ENCODE assay signal across 23 cellular contexts in genomic region chr1:233448290-233448689, GRCh38.
DNase-seq lines count a peak whose midpoint lies in the region; ATAC-seq, FAIRE-seq and TF ChIP-seq lines count a peak whose summit lies in the region.
"Had no signal": no experiment of that assay in that cellular context is flagged by ENCODE, and none has a peak within 500 bp of the region (broad histone marks: within the 10 kb centered on the region; RNA-seq: fewer than 3 reads in every experiment).

No MANE protein-coding gene starts in this region.

- TF ChIP-seq EP300 in K562 (IDR thresholded peaks at IDR 0.05; ENCODE audit: low read length): no peak

- no peaks in the 10 kb centered on the region for H3K27me3 ChIP-seq in K562 (ENCODE audit: control insufficient read depth in 2 of 2, insufficient read depth in 2 of 2, low read length in 2 of 2)
- H3K27me3 ChIP-seq: sigmoid colon, SJSA1 had no signal

- BruUV-seq in K562 (replicated peaks; lab: Mats Ljungman, UMichigan): no TSS peak

- no peaks in the 10 kb centered on the region for H3K79me2 ChIP-seq in K562 (ENCODE audit: control insufficient read depth, insufficient read depth, low read length)
- H3K79me2 ChIP-seq: parathyroid adenoma had no signal

- TF ChIP-seq CTCF in K562 (IDR thresholded peaks at IDR 0.05 in 2 of 3, conservative IDR thresholded peaks at IDR 0.05 in 1 of 3; ENCODE audit: insufficient read depth in 2 of 3, low read depth in 1 of 3, low read length in 3 of 3): no peak

- intact Hi-C loops in K562 (cut with micrococcal nuclease): no loop called here

- WGBS in K562 (ENCODE audit: insufficient coverage, low coverage, missing lambda C conversion rate): 6% methylated on average over 4 of the region's 4 CpGs

- ATAC-seq in K562: peak; percentile 61; the same call in 2 of the 3 replicates
- no peak for ATAC-seq in GM18519 (IDR thresholded peaks at IDR 0.05; ENCODE audit: low FRiP score, unreplicated experiment)
- ATAC-seq in HG03378 (IDR thresholded peaks at IDR 0.05; ENCODE audit: unreplicated experiment): no peak
- ATAC-seq: heart right ventricle; natural killer cell treated with Interleukin-12 subunit alpha and Interleukin-12 subunit beta and Interleukin-15 and Interleukin-18, amount 100 ng/mL, for 72 hours; Panc1 had no signal

- H3K36me3 ChIP-seq in K562 (ENCODE audit: control insufficient read depth, insufficient read depth, low read length): no peaks in the 10 kb centered on the region
- H3K36me3 ChIP-seq: heart right ventricle, sigmoid colon, SJSA1, WERI-Rb-1 had no signal

- H3K4me3 ChIP-seq in K562: no peak overlapping the region
- H3K4me3 ChIP-seq: heart right ventricle, sigmoid colon, SJSA1 had no signal

- H3K4me1 ChIP-seq in K562 (replicated peaks in 1 of 2; ENCODE audit: control insufficient read depth in 2 of 2, insufficient read depth in 2 of 2, low read length in 2 of 2): peaks cover 0 to 3% of the 10 kb centered on the region in 2 experiments; a peak in 1 of 5 replicates
- H3K4me1 ChIP-seq: parathyroid adenoma, SJSA1 had no signal

- H3K9me1 ChIP-seq in K562 (ENCODE audit: control insufficient read depth, insufficient read depth, low read length): no peaks in the 10 kb centered on the region

- DNase-seq in DMS 273 (lab: John Stamatoyannopoulos, UW; ENCODE audit: unreplicated experiment): peak; percentile 29
- no peak for DNase-seq in DMS 273 treated with DMSO at 0.1 percent for 48 hours (lab: John Stamatoyannopoulos, UW)
- DNase-seq in NCI-H2081 (lab: John Stamatoyannopoulos, UW): peak; percentile 81 to 90
- peak; percentile 51 for DNase-seq in NCI-H446 treated with DMSO at 0.1 percent for 48 hours (lab: John Stamatoyannopoulos, UW)
- peak in 1 of 4 experiments; percentile 43 for DNase-seq in K562 (ENCODE audit: extremely low read depth in 1 of 4, low spot score in 3 of 4)
- DNase-seq in GM19240 (ENCODE audit: insufficient read length, low spot score): no peak
- DNase-seq: activated CD8-positive, alpha-beta memory T cell treated with anti-CD3 and anti-CD28 coated beads, Interleukin-2, amount 50 U/mL, for 4 hours; activated naive CD8-positive, alpha-beta T cell treated with anti-CD3 and anti-CD28 coated beads, Interleukin-2, amount 10 ng/mL, durations not matched to agents 7 days and 5 days; NK-92 treated with Interleukin-12 subunit alpha and Interleukin-12 subunit beta, amount 100 ng/mL, for 24 hours; sigmoid colon; stimulated activated CD8-positive, alpha-beta memory T cell treated with anti-CD3 and anti-CD28 coated beads, Interleukin-4, amount 100 ng/mL, for 48 hours; WERI-Rb-1 had no signal

- peak overlapping the region; percentile 25 for H2AFZ ChIP-seq in K562 (ENCODE audit: low read depth, low read length)
- H2AFZ ChIP-seq: parathyroid adenoma had no signal

- H3K4me2 ChIP-seq in K562 (ENCODE audit: insufficient read depth, low read length): no peak overlapping the region
- H3K4me2 ChIP-seq: KMS-11 had no signal

- POLR2A ChIA-PET in K562 (lab: Yijun Ruan, JAX): no interaction called here

- no peak for TF ChIP-seq POLR2A in K562 (conservative IDR thresholded peaks at IDR 0.05)

- H3K9me3 ChIP-seq in K562 (replicated peaks; ENCODE audit: control insufficient read depth, insufficient read depth, low read depth, low read length): peaks cover 14% of the 10 kb centered on the region; the same call in 1 of the 2 replicates
- H3K9me3 ChIP-seq: sigmoid colon, SJSA1 had no signal

- TF ChIP-seq RAD21 in K562 (CRISPR knock-in tag; conservative IDR thresholded peaks at IDR 0.05 in 1 of 2, IDR thresholded peaks at IDR 0.05 in 1 of 2): no peak

- H4K20me1 ChIP-seq in K562 (replicated peaks; ENCODE audit: control insufficient read depth, insufficient read depth, low read length): no peaks in the 10 kb centered on the region

- no peak overlapping the region for H3K9ac ChIP-seq in K562 (ENCODE audit: insufficient read depth in 1 of 2, low read depth in 2 of 2, low read length in 2 of 2)
- H3K9ac ChIP-seq: KMS-11, parathyroid adenoma had no signal

- no peak for FAIRE-seq in K562 (lab: Jason Lieb, UNC)
- FAIRE-seq: H1 had no signal

- CTCF ChIA-PET in K562 (lab: Yijun Ruan, JAX; ENCODE audit: low intra/inter-chr PET ratio): interaction anchor here (0.9 kb wide), 1 partner anchor 343 kb away, joined by 3 read pairs; no protein-coding TSS in a partner anchor

- in situ Hi-C loops in K562 (cut with MboI): no loop called here

- no peak overlapping the region for H3K27ac ChIP-seq in K562 (ENCODE audit: extremely low read depth, low read depth, low read length)
- H3K27ac ChIP-seq: 22Rv1, epithelial cell of prostate, heart right ventricle, KMS-11, parathyroid adenoma, sigmoid colon, SJSA1, WERI-Rb-1 had no signal

TF ChIP-seq in K562, 482 proteins besides CTCF, POLR2A, EP300 and RAD21:
- no peak for TF ChIP-seq POLR3G (IDR thresholded peaks at IDR 0.05; ENCODE audit: extremely low read depth, insufficient read length, insufficient replicate concordance)
- no peak for TF ChIP-seq PCBP1 (IDR thresholded peaks at IDR 0.05; ENCODE audit: low read depth, low read length, poor library complexity, severe bottlenecking)
- peak; percentile 74 for TF ChIP-seq NFIC (IDR thresholded peaks at IDR 0.05)
- no peak for TF ChIP-seq HMGN3 (IDR thresholded peaks at IDR 0.05; ENCODE audit: borderline replicate concordance, extremely low read depth, insufficient read length, low read depth, low read length)

Comparison
In these comparisons a context has a peak if more than half of its experiments do, and no peak if none do; other contexts are left out.
1. DNase-seq: peak in DMS 273 (single experiment), NCI-H2081 (2 of 2) and NCI-H446 treated with DMSO at 0.1 percent for 48 hours (single experiment); none in DMS 273 treated with DMSO at 0.1 percent for 48 hours (single experiment) and GM19240 (single experiment).